11 cellular contexts compared by ENCODE assay signal in genomic region chr17:43840814-43841213, GRCh38. TPM values are rescaled to one million over a fixed set of nuclear protein-coding genes. Genes with fewer than 3 reads are reported as not detected.
DNase-seq lines count a peak whose midpoint lies in the region; ATAC-seq, FAIRE-seq and TF ChIP-seq lines count a peak whose summit lies in the region.
"Had no signal": no experiment of that assay in that cellular context is flagged by ENCODE, and none has a peak within 500 bp of the region (broad histone marks: within the 10 kb centered on the region; RNA-seq: fewer than 3 reads in every experiment).

No MANE protein-coding gene starts in this region.

- no peak for TF ChIP-seq POLR2A in body of pancreas (IDR thresholded peaks at IDR 0.05)

- no peaks in the 10 kb centered on the region for H3K79me1 ChIP-seq in mesendoderm (ENCODE audit: low read length)

- H4K20me1 ChIP-seq in Karpas-422 (ENCODE audit: insufficient read depth, low read depth, low read length) = no peaks in the 10 kb centered on the region

- WGBS in body of pancreas, 2 donors = 52% methylated on average over 4 of the region's 4 CpGs
- WGBS in mesendoderm (ENCODE audit: extremely low coverage, insufficient coverage, low lambda C conversion rate) = no CpG with 5 or more reads among the region's 4 CpGs

- no peaks in the 10 kb centered on the region for H3K9me2 ChIP-seq in Karpas-422 (replicated peaks; ENCODE audit: insufficient read depth, low read length)

- no peak overlapping the region for H3K56ac ChIP-seq in mesendoderm (ENCODE audit: low read length)

- H2BK15ac ChIP-seq in mesendoderm (replicated peaks; ENCODE audit: low read depth) = no peak overlapping the region

- H3K4me2 ChIP-seq in mesendoderm (ENCODE audit: low read length) (no peak overlapping the region), Karpas-422 (ENCODE audit: low read depth, low read length, poor library complexity, severe bottlenecking) (no peak overlapping the region)

- no peak overlapping the region for H4K8ac ChIP-seq in mesendoderm (ENCODE audit: low read depth, low read length)

- H3K36me3 ChIP-seq in body of pancreas (replicated peaks in 1 of 2; ENCODE audit: insufficient read depth in 1 of 2, low read depth in 2 of 2) = no peaks in the 10 kb centered on the region
- H3K36me3 ChIP-seq in mesendoderm (ENCODE audit: control insufficient read depth, insufficient read depth, low read length) = no peaks in the 10 kb centered on the region
- no peaks in the 10 kb centered on the region for H3K36me3 ChIP-seq in Karpas-422 (ENCODE audit: insufficient read depth, low read length)
- H3K36me3 ChIP-seq: stomach had no signal

- H3K27ac ChIP-seq in body of pancreas (peak overlapping the region in 3 of 4 donors; percentile 59 to 68 (median 67)), mesendoderm (ENCODE audit: low read depth, low read length) (no peak overlapping the region), Karpas-422 (ENCODE audit: low read length) (no peak overlapping the region)
- H3K27ac ChIP-seq: stomach had no signal

- no peak overlapping the region for H2BK120ac ChIP-seq in mesendoderm (ENCODE audit: low read depth, low read length)

- H3K4ac ChIP-seq in mesendoderm (ENCODE audit: low read depth, low read length) = no peak overlapping the region

- no peak for FAIRE-seq in RCC 7860 (lab: Jason Lieb, UNC)

- H3K4me3 ChIP-seq in body of pancreas = no peak overlapping the region
- H3K4me3 ChIP-seq in mesendoderm (ENCODE audit: low read length) = no peak overlapping the region
- no peak overlapping the region for H3K4me3 ChIP-seq in Karpas-422 (ENCODE audit: low read length)
- H3K4me3 ChIP-seq: stomach had no signal

- H2AFZ ChIP-seq in Karpas-422 (ENCODE audit: low read length) = no peak overlapping the region

- H3K23ac ChIP-seq in mesendoderm (ENCODE audit: low read length) = no peak overlapping the region

- H2BK5ac ChIP-seq in mesendoderm (ENCODE audit: low read length) = no peak overlapping the region

- H3K9ac ChIP-seq in mesendoderm (ENCODE audit: low read length) = no peak overlapping the region
- no peak overlapping the region for H3K9ac ChIP-seq in Karpas-422 (ENCODE audit: low read length)

- H2AK5ac ChIP-seq in mesendoderm (ENCODE audit: low read length) = no peak overlapping the region

- TF ChIP-seq CTCF in body of pancreas (IDR thresholded peaks at IDR 0.05) = peak in 2 of 7 experiments; percentile 13 to 22

- H3K27me3 ChIP-seq in body of pancreas (no peaks in the 10 kb centered on the region), mesendoderm (ENCODE audit: insufficient read depth, low read length, poor library complexity) (no peaks in the 10 kb centered on the region), Karpas-422 (ENCODE audit: low read length) (no peaks in the 10 kb centered on the region)

- H4K5ac ChIP-seq in mesendoderm (ENCODE audit: low read length) = no peak overlapping the region

- no peaks in the 10 kb centered on the region for H3K9me3 ChIP-seq in body of pancreas
- no peaks in the 10 kb centered on the region for H3K9me3 ChIP-seq in Karpas-422 (ENCODE audit: low read length)
- H3K9me3 ChIP-seq: stomach had no signal

- H3K18ac ChIP-seq in mesendoderm (ENCODE audit: low read length) = no peak overlapping the region

- H3K79me2 ChIP-seq in mesendoderm (ENCODE audit: control insufficient read depth, insufficient read depth, low read length) (no peaks in the 10 kb centered on the region), Karpas-422 (ENCODE audit: low read length) (no peaks in the 10 kb centered on the region)

- peak; percentile 45 for ATAC-seq in body of pancreas

- DNase-seq in EL = peak; percentile 51
- peak; percentile 23 for DNase-seq in NAMALWA (ENCODE audit: low spot score)
- peak in 1 of 4 donors; percentile 10 for DNase-seq in body of pancreas
- peak; percentile 37 for DNase-seq in mesendoderm
- no peak for DNase-seq in NCI-H2081 treated with DMSO at 0.1 percent for 48 hours (lab: John Stamatoyannopoulos, UW)
- DNase-seq in RCC 7860 (ENCODE audit: low spot score) = no peak
- no peak for DNase-seq in activated CD4-positive, alpha-beta T cell treated with anti-CD3 and anti-CD28 coated beads, Interleukin-2, amount 50 U/mL, for 1 hour
- DNase-seq in Karpas-422 = no peak
- DNase-seq: activated CD4-positive, CD25-positive, alpha-beta regulatory T cell; NCI-H187 treated with DMSO at 0.1 percent for 48 hours; stomach had no signal

- intact Hi-C loops in body of pancreas (cut with DNase I) = no loop called here

- H3K4me1 ChIP-seq in body of pancreas = peaks cover 23% of the 10 kb centered on the region
- H3K4me1 ChIP-seq in mesendoderm (ENCODE audit: control insufficient read depth, low read depth, low read length) = no peaks in the 10 kb centered on the region
- H3K4me1 ChIP-seq in Karpas-422 (ENCODE audit: low read length) = no peaks in the 10 kb centered on the region

RNA-seq across cellular contexts. Expression of gene CD300LG, which starts 6.2 kb away (rescaled TPM):
- total RNA-seq in body of pancreas = 10 to 100 TPM in 1 of 2 donors, 1 to 10 TPM in 1; 1.8 to 15.5 TPM
- polyA plus RNA-seq in mesendoderm (2013, experiment 1 of 2) = not detected
- not detected for polyA plus RNA-seq in mesendoderm (2013, experiment 2 of 2)
- not detected in 2 replicates for total RNA-seq in Karpas-422 (2014; rRNA removed; shearing (Covaris generic); ENCODE audit: low replicate concordance)

RNA-seq across cellular contexts. Expression of gene MPP3, which starts 7.9 kb away (rescaled TPM):
- total RNA-seq in body of pancreas = 10 to 100 TPM; 20.2 to 22.4 TPM
- polyA plus RNA-seq in mesendoderm (2013, experiment 1 of 2) = 2.2 TPM
- polyA plus RNA-seq in mesendoderm (2013, experiment 2 of 2) = 2.9 TPM
- total RNA-seq in Karpas-422 (2014; rRNA removed; shearing (Covaris generic); ENCODE audit: low replicate concordance) = not detected in 2 replicates

Comparison
In these comparisons a context has a peak if more than half of its experiments do, and no peak if none do; other contexts are left out.
1. DNase-seq: peak in EL (single experiment), NAMALWA (single experiment) and mesendoderm (single experiment); none in NCI-H2081 treated with DMSO at 0.1 percent for 48 hours (single experiment), RCC 7860 (single experiment), activated CD4-positive, alpha-beta T cell treated with anti-CD3 and anti-CD28 coated beads, Interleukin-2, amount 50 U/mL, for 1 hour (single experiment) and Karpas-422 (single experiment).
2. H3K27ac ChIP-seq: peak in body of pancreas (3 of 4); none in mesendoderm (single experiment) and Karpas-422 (single experiment).
3. RNA of gene MPP3, which starts 7.9 kb away (total RNA-seq): 20.2 to 22.4 TPM in body of pancreas; not detected in Karpas-422; every median in the first group is over 10 times any median in the second.